In genomic region chr5:154754460-154755360, GRCh38 we compare ENCODE assay signal across 1 cellular context.
TF ChIP-seq lines count a peak whose summit lies in the region.

No MANE protein-coding gene starts in this region.

TF ChIP-seq in HEK293, 187 proteins besides CTCF, POLR2A, EP300 and RAD21 (continued from another document and continues in another):
- no peak for TF ChIP-seq PBX3 (CRISPR knock-in tag; IDR thresholded peaks at IDR 0.05)
- no peak for TF ChIP-seq ZNF791 (tag by site-specific recombination; IDR thresholded peaks at IDR 0.05)
- TF ChIP-seq GLI4 (tag by site-specific recombination; IDR thresholded peaks at IDR 0.05) = no peak
- TF ChIP-seq ZNF830 (tag by site-specific recombination; IDR thresholded peaks at IDR 0.05; ENCODE audit: low read depth) = no peak
- peak; percentile 61; the same call in 1 of the 2 replicates for TF ChIP-seq ZNF423 (tag by site-specific recombination; IDR thresholded peaks at IDR 0.05)
- no peak for TF ChIP-seq ZNF37A (tag by site-specific recombination; IDR thresholded peaks at IDR 0.05)
- peak; percentile 75 for TF ChIP-seq KLF1 (tag by site-specific recombination; IDR thresholded peaks at IDR 0.05)
- no peak for TF ChIP-seq ZNF776 (tag by site-specific recombination; IDR thresholded peaks at IDR 0.05; ENCODE audit: borderline replicate concordance)
- TF ChIP-seq MZF1 (tag by site-specific recombination; IDR thresholded peaks at IDR 0.05; ENCODE audit: borderline replicate concordance) = no peak; the same call in 1 of the 2 replicates
- TF ChIP-seq ZBTB44 (tag by site-specific recombination; IDR thresholded peaks at IDR 0.05) = peak; percentile 56; the same call in 1 of the 2 replicates
- TF ChIP-seq TSHZ1 (tag by site-specific recombination; IDR thresholded peaks at IDR 0.05; ENCODE audit: borderline replicate concordance) = no peak; the same call in 1 of the 2 replicates
- peak; percentile 98 for TF ChIP-seq ZNF501 (tag by site-specific recombination; IDR thresholded peaks at IDR 0.05)
- peak; percentile 72; the same call in 1 of the 2 replicates for TF ChIP-seq ZNF391 (tag by site-specific recombination; IDR thresholded peaks at IDR 0.05; ENCODE audit: borderline replicate concordance, low read depth)
- no peak for TF ChIP-seq ZNF585B (tag by site-specific recombination; IDR thresholded peaks at IDR 0.05)
- no peak for TF ChIP-seq ZNF354C (tag by site-specific recombination; IDR thresholded peaks at IDR 0.05; ENCODE audit: borderline replicate concordance, low read depth)
- no peak; the same call in none of the 2 replicates for TF ChIP-seq ZNF785 (tag by site-specific recombination; IDR thresholded peaks at IDR 0.05)
- TF ChIP-seq ZNF473 (tag by site-specific recombination; IDR thresholded peaks at IDR 0.05) = no peak
- TF ChIP-seq ZNF121 (tag by site-specific recombination; IDR thresholded peaks at IDR 0.05) = peak; percentile 60; the same call in 1 of the 2 replicates
- TF ChIP-seq ZNF664 (tag by site-specific recombination; IDR thresholded peaks at IDR 0.05) = no peak
- TF ChIP-seq ZNF704 (tag by site-specific recombination; IDR thresholded peaks at IDR 0.05) = no peak
- TF ChIP-seq SCRT2 (tag by site-specific recombination; IDR thresholded peaks at IDR 0.05) = peak; percentile 66
- TF ChIP-seq ZNF112 (tag by site-specific recombination; IDR thresholded peaks at IDR 0.05) = no peak
- no peak for TF ChIP-seq MEIS1 (CRISPR knock-in tag; IDR thresholded peaks at IDR 0.05; ENCODE audit: borderline replicate concordance)
- no peak for TF ChIP-seq ZNF518A (tag by site-specific recombination; conservative IDR thresholded peaks at IDR 0.05; ENCODE audit: low read depth)
- TF ChIP-seq ZNF555 (tag by site-specific recombination; conservative IDR thresholded peaks at IDR 0.05) = no peak
- peak; percentile 33 for TF ChIP-seq PRDM4 (tag by site-specific recombination; IDR thresholded peaks at IDR 0.05)
- no peak for TF ChIP-seq ZNF513 (tag by site-specific recombination; IDR thresholded peaks at IDR 0.05)
- TF ChIP-seq SCRT1 (tag by site-specific recombination; IDR thresholded peaks at IDR 0.05; ENCODE audit: borderline replicate concordance) = 0 out of 2 replicates have a peak, but pooled peaks have one; percentile 18
- peak; percentile 70; the same call in 1 of the 2 replicates for TF ChIP-seq ZNF76 (tag by site-specific recombination; IDR thresholded peaks at IDR 0.05; ENCODE audit: borderline replicate concordance, low read depth)
- no peak for TF ChIP-seq ZNF416 (tag by site-specific recombination; IDR thresholded peaks at IDR 0.05)
- TF ChIP-seq IKZF3 (tag by site-specific recombination; IDR thresholded peaks at IDR 0.05) = peak; percentile 53
- no peak for TF ChIP-seq ZNF433 (tag by site-specific recombination; IDR thresholded peaks at IDR 0.05; ENCODE audit: low read depth)
- TF ChIP-seq ZNF114 (tag by site-specific recombination; IDR thresholded peaks at IDR 0.05) = no peak
- no peak for TF ChIP-seq ZNF747 (tag by site-specific recombination; IDR thresholded peaks at IDR 0.05)
- no peak for TF ChIP-seq ZNF426 (tag by site-specific recombination; IDR thresholded peaks at IDR 0.05)
- no peak for TF ChIP-seq OVOL3 (tag by site-specific recombination; IDR thresholded peaks at IDR 0.05)
- peak; percentile 71 for TF ChIP-seq ZNF2 (tag by site-specific recombination; IDR thresholded peaks at IDR 0.05)
- TF ChIP-seq ZSCAN4 (tag by site-specific recombination; IDR thresholded peaks at IDR 0.05) = peak; percentile 28; the same call in 1 of the 2 replicates
- no peak for TF ChIP-seq GLI2 (tag by site-specific recombination; IDR thresholded peaks at IDR 0.05; ENCODE audit: borderline replicate concordance, low read depth)
- TF ChIP-seq GLIS1 (tag by site-specific recombination; IDR thresholded peaks at IDR 0.05) = peak; percentile 90
- no peak for TF ChIP-seq ZNF837 (tag by site-specific recombination; IDR thresholded peaks at IDR 0.05)
- TF ChIP-seq ZNF133 (tag by site-specific recombination; IDR thresholded peaks at IDR 0.05) = no peak
- TF ChIP-seq ZNF549 (tag by site-specific recombination; IDR thresholded peaks at IDR 0.05) = no peak
- no peak for TF ChIP-seq ZFP3 (tag by site-specific recombination; IDR thresholded peaks at IDR 0.05; ENCODE audit: low read depth)
- no peak for TF ChIP-seq ZNF302 (tag by site-specific recombination; IDR thresholded peaks at IDR 0.05; ENCODE audit: low read depth)
- TF ChIP-seq ZNF561 (tag by site-specific recombination; IDR thresholded peaks at IDR 0.05; ENCODE audit: borderline replicate concordance) = peak; percentile 84; the same call in 1 of the 2 replicates
- TF ChIP-seq ZNF621 (tag by site-specific recombination; IDR thresholded peaks at IDR 0.05) = no peak
- no peak for TF ChIP-seq ZBTB1 (tag by site-specific recombination; IDR thresholded peaks at IDR 0.05)
- TF ChIP-seq ZNF529 (tag by site-specific recombination; IDR thresholded peaks at IDR 0.05; ENCODE audit: insufficient replicate concordance) = no peak
